ENCODE assay signal across 8 cellular contexts in genomic region chr11:110429614-110430266, GRCh38. TPM values are rescaled to one million over a fixed set of nuclear protein-coding genes. Genes with fewer than 3 reads are reported as not detected.
A peak's percentile ranks its signal among the peaks of the same experiment; 100 is the strongest.
DNase-seq lines count a peak whose midpoint lies in the region; ATAC-seq and TF ChIP-seq lines count a peak whose summit lies in the region.

A gene with protein sequence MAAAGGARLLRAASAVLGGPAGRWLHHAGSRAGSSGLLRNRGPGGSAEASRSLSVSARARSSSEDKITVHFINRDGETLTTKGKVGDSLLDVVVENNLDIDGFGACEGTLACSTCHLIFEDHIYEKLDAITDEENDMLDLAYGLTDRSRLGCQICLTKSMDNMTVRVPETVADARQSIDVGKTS (plus strand): TSS chr11:110429948. CDS start chr11:110430121, 173 bp downstream.

- TF ChIP-seq CTCF in C4-2B (conservative IDR thresholded peaks at IDR 0.05) (peak; percentile 92), dorsolateral prefrontal cortex (IDR thresholded peaks at IDR 0.05 in 54 of 56, conservative IDR thresholded peaks at IDR 0.05 in 2 of 56; ENCODE audit: low read depth in 1 of 56, partially characterized antibody in 56 of 56) (peak in 55 of 56 donors; percentile 3 to 83 (median 60)), lower leg skin (IDR thresholded peaks at IDR 0.05) (no peak)

- DNase-seq in NCI-H69 (lab: John Stamatoyannopoulos, UW), result peak; percentile 98
- peak; percentile 81 to 85 for DNase-seq in activated CD4-positive, alpha-beta T cell treated with anti-CD3 and anti-CD28 coated beads, Interleukin-2, amount 50 U/mL, for 48 hours
- peak; percentile 60 to 87 (median 74) for DNase-seq in dorsolateral prefrontal cortex
- peak; percentile 64 to 96 for DNase-seq in lower leg skin (ENCODE audit: low spot score in 2 of 2)
- peak; percentile 76 to 79 for DNase-seq in stimulated activated CD4-positive, alpha-beta T cell treated with anti-CD3 and anti-CD28 coated beads, Interleukin-4, amount 100 ng/mL, for 48 hours (ENCODE audit: low read depth in 2 of 2)

- peak; percentile 89 for ATAC-seq in HG03432 (IDR thresholded peaks at IDR 0.05; ENCODE audit: unreplicated experiment)

- peak; percentile 63 for TF ChIP-seq POLR2A in GM19193 (IDR thresholded peaks at IDR 0.05; ENCODE audit: extremely low read depth, insufficient read depth, insufficient read length)
- TF ChIP-seq POLR2A in lower leg skin (IDR thresholded peaks at IDR 0.05), result peak in 1 of 2 donors; percentile 18

- H3K4me3 ChIP-seq in dorsolateral prefrontal cortex (peak within 1 kb of the TSS; percentile 69 to 97 (median 88)), lower leg skin (ENCODE audit: low read depth, poor library complexity, severe bottlenecking) (peak within 1 kb of the TSS; percentile 82)

- intact Hi-C loops in dorsolateral prefrontal cortex (cut with DNase I) (loop anchor here (2.0 to 10.0 kb wide), 6 partner anchors 55 to 337 kb away; partner anchors contain the start of genes ZC3H12C (in 2 of the 2) and RDX (in 1 of the 2)), lower leg skin (cut with DNase I; ENCODE audit: low total_unique reads) (no loop called here)

- H3K27me3 ChIP-seq in dorsolateral prefrontal cortex, result no peaks in the 10 kb centered on the region

- H3K27ac ChIP-seq in C4-2B (peak within 1 kb of the TSS; percentile 86), dorsolateral prefrontal cortex (peak within 1 kb of the TSS; percentile 67 to 98 (median 93))

- 0% methylated on average over 15 to 35 of the region's 67 CpGs for WGBS in lower leg skin, 2 donors

RNA-seq across cellular contexts. Expression of the gene that starts here (rescaled TPM):
- 10 to 100 TPM in 73 of 120 experiments, 1 to 10 TPM in 47; 7.2 to 13.9 (median 10.5) TPM for total RNA-seq in dorsolateral prefrontal cortex
- 10 to 100 TPM; 11.1 to 13.8 (median 12.5) TPM for total RNA-seq in lower leg skin

Comparison
In these comparisons a context has a peak if more than half of its experiments do, and no peak if none do; other contexts are left out.
1. Peak in every context shown above with its lines: DNase-seq, ATAC-seq, H3K4me3 ChIP-seq and H3K27ac ChIP-seq.
2. CTCF ChIP-seq: peak in C4-2B (single experiment) and dorsolateral prefrontal cortex (55 of 56); none in lower leg skin (0 of 3).